Comparison of ENCODE assay signal across 8 cellular contexts in genomic region chr3:9397911-9398714, GRCh38. TPM values are rescaled to one million over a fixed set of nuclear protein-coding genes. Genes with fewer than 3 reads are reported as not detected.
A peak's percentile ranks its signal among the peaks of the same experiment; 100 is the strongest.
DNase-seq lines count a peak whose midpoint lies in the region; ATAC-seq, FAIRE-seq and TF ChIP-seq lines count a peak whose summit lies in the region.

No MANE protein-coding gene starts in this region.

- intact Hi-C loops in posterior vena cava (cut with DNase I), result no loop called here

- peak overlapping the region; percentile 99 for H3K27ac ChIP-seq in cardiac muscle cell

- DNase-seq in SIG-M5 treated with dmso at 0.1 percent for 504 hours (lab: John Stamatoyannopoulos, UW; ENCODE audit: unreplicated experiment) (peak; percentile 38), SIG-M5 (lab: John Stamatoyannopoulos, UW) (no peak), RCC 7860 (ENCODE audit: low spot score) (peak; percentile 16), cardiac muscle cell (ENCODE audit: low read depth in 1 of 2, low spot score in 1 of 2) (peak; percentile 51 to 54), posterior vena cava (ENCODE audit: low spot score) (peak; percentile 83)
- peak; percentile 7 for DNase-seq in activated naive CD8-positive, alpha-beta T cell treated with anti-CD3 and anti-CD28 coated beads, Interleukin-2, amount 50 U/mL, for 16 hours (ENCODE audit: low read depth, low spot score)

- TF ChIP-seq CTCF in cardiac muscle cell (IDR thresholded peaks at IDR 0.05; ENCODE audit: low read depth, low read length), result no peak

- ATAC-seq in GM21717 (IDR thresholded peaks at IDR 0.05; ENCODE audit: unreplicated experiment) (no peak), HG03108 (IDR thresholded peaks at IDR 0.05; ENCODE audit: unreplicated experiment) (no peak)

- FAIRE-seq in RCC 7860 (lab: Jason Lieb, UNC), result no peak

- H3K4me1 ChIP-seq in cardiac muscle cell (ENCODE audit: low read depth), result peaks cover 46% of the 10 kb centered on the region

- peaks cover 12% of the 10 kb centered on the region for H3K36me3 ChIP-seq in cardiac muscle cell

- no peaks in the 10 kb centered on the region for H3K27me3 ChIP-seq in cardiac muscle cell

- peak overlapping the region; percentile 82 for H3K4me3 ChIP-seq in cardiac muscle cell

- H3K9me3 ChIP-seq in cardiac muscle cell (ENCODE audit: low read depth), result no peaks in the 10 kb centered on the region

RNA-seq across cellular contexts. Expression of gene SETD5, which starts 0.7 kb away (rescaled TPM):
- total RNA-seq in cardiac muscle cell (107 and 275 TPM in 2 replicates), posterior vena cava (100 to 1,000 TPM in 1 of 2 donors, 10 to 100 TPM in 1; 95.7 to 101 TPM)
- polyA plus RNA-seq in cardiac muscle cell, result 176 and 306 TPM in 2 replicates

RNA-seq across cellular contexts. Expression of gene THUMPD3, which starts 35.3 kb away (rescaled TPM):
- 24.5 and 43.5 TPM in 2 replicates for total RNA-seq in cardiac muscle cell
- 33.6 and 37.7 TPM in 2 replicates for polyA plus RNA-seq in cardiac muscle cell
- 10 to 100 TPM; 28.3 to 39.9 TPM for total RNA-seq in posterior vena cava
